1 cellular context compared by ENCODE assay signal in the genomic region with DNA sequence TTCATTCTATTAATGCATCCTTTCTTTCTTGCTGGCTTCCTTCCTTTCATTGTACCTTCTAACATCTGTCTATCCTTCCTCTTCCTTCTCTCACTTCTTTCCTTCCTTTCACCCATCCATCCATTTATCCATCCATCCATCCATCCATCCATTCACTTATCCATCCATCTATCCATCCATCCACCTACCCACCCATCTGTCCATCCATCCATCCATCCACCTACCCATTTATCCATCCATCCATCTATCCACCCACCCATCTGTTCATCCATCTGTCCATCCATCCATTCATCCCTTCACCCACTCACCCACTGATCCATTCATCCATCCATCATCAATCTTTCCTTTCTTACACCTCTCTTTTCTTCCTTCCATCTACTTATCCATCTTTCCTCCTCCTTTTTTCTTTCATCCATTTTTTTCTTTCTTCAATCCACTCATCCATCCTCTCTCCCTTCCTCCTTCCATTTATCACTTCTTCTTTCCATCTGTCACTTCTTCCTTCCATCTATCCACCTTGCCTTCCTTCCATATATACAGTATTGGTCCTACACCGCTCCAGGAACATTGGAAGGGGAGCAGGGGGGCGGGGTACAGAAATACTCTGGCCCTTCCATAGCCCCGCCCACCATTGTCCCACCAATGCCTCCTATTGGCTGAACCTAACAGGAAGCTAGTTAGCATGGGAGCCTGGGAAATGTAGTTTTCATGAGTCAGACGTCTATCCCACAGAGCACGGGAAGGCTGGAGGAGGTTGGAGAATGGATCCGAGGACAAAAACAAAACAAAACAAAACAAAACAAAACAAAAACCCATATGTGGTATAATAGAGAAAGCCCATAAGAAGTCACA.
TF ChIP-seq lines count a peak whose summit lies in the region.

No MANE protein-coding gene starts in this region.

TF ChIP-seq in HEK293, 187 proteins besides CTCF, POLR2A, EP300 and RAD21 (continued from another document):
- TF ChIP-seq, protein P1, sequence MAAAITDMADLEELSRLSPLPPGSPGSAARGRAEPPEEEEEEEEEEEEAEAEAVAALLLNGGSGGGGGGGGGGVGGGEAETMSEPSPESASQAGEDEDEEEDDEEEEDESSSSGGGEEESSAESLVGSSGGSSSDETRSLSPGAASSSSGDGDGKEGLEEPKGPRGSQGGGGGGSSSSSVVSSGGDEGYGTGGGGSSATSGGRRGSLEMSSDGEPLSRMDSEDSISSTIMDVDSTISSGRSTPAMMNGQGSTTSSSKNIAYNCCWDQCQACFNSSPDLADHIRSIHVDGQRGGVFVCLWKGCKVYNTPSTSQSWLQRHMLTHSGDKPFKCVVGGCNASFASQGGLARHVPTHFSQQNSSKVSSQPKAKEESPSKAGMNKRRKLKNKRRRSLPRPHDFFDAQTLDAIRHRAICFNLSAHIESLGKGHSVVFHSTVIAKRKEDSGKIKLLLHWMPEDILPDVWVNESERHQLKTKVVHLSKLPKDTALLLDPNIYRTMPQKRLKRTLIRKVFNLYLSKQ (tag by site-specific recombination; IDR thresholded peaks at IDR 0.05; ENCODE audit: borderline replicate concordance) = no peak
- TF ChIP-seq TRIM28 (IDR thresholded peaks at IDR 0.05; ENCODE audit: borderline replicate concordance, low read length) = no peak
